In genomic region chr22:28910575-28911278, GRCh38 we compare ENCODE assay signal across 16 cellular contexts. TPM values are rescaled to one million over a fixed set of nuclear protein-coding genes. Genes with fewer than 3 reads are reported as not detected.
DNase-seq lines count a peak whose midpoint lies in the region; ATAC-seq and TF ChIP-seq lines count a peak whose summit lies in the region.
"Had no signal": no experiment of that assay in that cellular context is flagged by ENCODE, and none has a peak within 500 bp of the region (broad histone marks: within the 10 kb centered on the region; RNA-seq: fewer than 3 reads in every experiment).

No MANE protein-coding gene starts in this region.

- no peak overlapping the region for H3K4me3 Mint-ChIP-seq in mesothelial cell of epicardium
- H3K4me3 Mint-ChIP-seq: activated CD4-positive, alpha-beta memory T cell treated with anti-CD3 and anti-CD28 coated beads for 36 hours; CD4-positive, CD25-positive, alpha-beta regulatory T cell had no signal

- H3K27ac ChIP-seq in breast epithelium (peak overlapping the region; percentile 34 to 73), mammary epithelial cell (ENCODE audit: insufficient read depth, low read depth, low read length) (no peak overlapping the region), cingulate gyrus (ENCODE audit: low read depth, low read length) (peak overlapping the region; percentile 80), transverse colon (peak overlapping the region; percentile 64 to 71 (median 64))
- H3K27ac ChIP-seq: KMS-11 had no signal

- H3K4me2 ChIP-seq in mammary epithelial cell (ENCODE audit: insufficient read depth, low read depth, low read length) = no peak overlapping the region
- H3K4me2 ChIP-seq: KMS-11 had no signal

- no peak for DNase-seq in breast epithelium (ENCODE audit: low spot score in 2 of 2)
- no peak for DNase-seq in mammary epithelial cell
- no peak for DNase-seq in mesothelial cell of epicardium (ENCODE audit: low spot score in 2 of 2, unreplicated experiment in 2 of 2)
- no peak for DNase-seq in transverse colon
- DNase-seq in occipital lobe (lab: John Stamatoyannopoulos, UW) = no peak
- no peak for DNase-seq in NCI-H2227 (lab: John Stamatoyannopoulos, UW; ENCODE audit: unreplicated experiment)
- DNase-seq: activated CD4-positive, alpha-beta memory T cell treated with anti-CD3 and anti-CD28 coated beads for 36 hours; CD4-positive, CD25-positive, alpha-beta regulatory T cell; midbrain; NCI-H1092 treated with DMSO at 0.1 percent for 48 hours had no signal

- H3K9me3 Mint-ChIP-seq in mesothelial cell of epicardium = no peaks in the 10 kb centered on the region
- H3K9me3 Mint-ChIP-seq: CD4-positive, CD25-positive, alpha-beta regulatory T cell had no signal

- no peak for TF ChIP-seq CTCF in breast epithelium (IDR thresholded peaks at IDR 0.05)
- TF ChIP-seq CTCF in mammary epithelial cell (conservative IDR thresholded peaks at IDR 0.05 in 1 of 2, IDR thresholded peaks at IDR 0.05 in 1 of 2; ENCODE audit: extremely low read depth in 1 of 2, insufficient read depth in 1 of 2, low read depth in 1 of 2, low read length in 2 of 2) = no peak
- no peak for TF ChIP-seq CTCF in mesothelial cell of epicardium (IDR thresholded peaks at IDR 0.05; ENCODE audit: unreplicated experiment)
- no peak for TF ChIP-seq CTCF in transverse colon (IDR thresholded peaks at IDR 0.05)

- intact Hi-C loops in breast epithelium (cut with DNase I; ENCODE audit: low total_unique reads) = no loop called here
- intact Hi-C loops in mammary epithelial cell (cut with micrococcal nuclease) = no loop called here
- intact Hi-C loops in transverse colon (cut with DNase I; ENCODE audit: low total_unique reads) = no loop called here

- H3K4me1 ChIP-seq in breast epithelium = peaks cover 0 to 13% of the 10 kb centered on the region in 2 donors
- H3K4me1 ChIP-seq in mammary epithelial cell (ENCODE audit: insufficient read depth, low read length) = peaks cover 10% of the 10 kb centered on the region
- peaks cover 4 to 46% (median 24%) of the 10 kb centered on the region in 4 donors for H3K4me1 ChIP-seq in transverse colon

- no peaks in the 10 kb centered on the region for H3K27me3 Mint-ChIP-seq in mesothelial cell of epicardium (ENCODE audit: low read depth)

- CTCF ChIA-PET in mammary epithelial cell (lab: Charles Lee; ENCODE audit: low non-redundant PET) = no interaction called here

- H3K36me3 ChIP-seq in breast epithelium (no peaks in the 10 kb centered on the region), mammary epithelial cell (ENCODE audit: insufficient read depth, low read length) (no peaks in the 10 kb centered on the region), transverse colon (no peaks in the 10 kb centered on the region)

- H2AFZ ChIP-seq in mammary epithelial cell (ENCODE audit: low read depth, low read length) = no peak overlapping the region
- H2AFZ ChIP-seq: parathyroid adenoma had no signal

- dilution Hi-C loops in mammary epithelial cell (cut with HindIII; ENCODE audit: low sequenced_read_pairs) = no loop called here

- H3K9me3 ChIP-seq in breast epithelium (no peaks in the 10 kb centered on the region), mammary epithelial cell (replicated peaks; ENCODE audit: insufficient read depth, low read length) (no peaks in the 10 kb centered on the region), transverse colon (no peaks in the 10 kb centered on the region)

- H3K4me1 Mint-ChIP-seq in mesothelial cell of epicardium = peaks cover 81% of the 10 kb centered on the region

- peaks cover 80% of the 10 kb centered on the region for H3K79me2 ChIP-seq in mammary epithelial cell (ENCODE audit: insufficient read depth, low read length)

- no peak for ATAC-seq in activated CD4-positive, CD25-positive, alpha-beta regulatory T cell treated with anti-CD3 and anti-CD28 coated beads, Interleukin-2, amount 50 U/mL, for 24 hours
- ATAC-seq: Panc1 had no signal

- no peak for TF ChIP-seq POLR2A in breast epithelium (IDR thresholded peaks at IDR 0.05)
- TF ChIP-seq POLR2A in transverse colon (IDR thresholded peaks at IDR 0.05) = no peak

- H3K27ac Mint-ChIP-seq in mesothelial cell of epicardium = peak overlapping the region; percentile 97
- H3K27ac Mint-ChIP-seq: activated CD4-positive, alpha-beta memory T cell treated with anti-CD3 and anti-CD28 coated beads for 36 hours had no signal

- in situ Hi-C loops in mammary epithelial cell (cut with MboI; ENCODE audit: low sequenced_read_pairs in 2 of 2) = no loop called here
- in situ Hi-C loops in transverse colon (cut with MboI; ENCODE audit: low pct_ligation_motif_present in 1 of 4, low pct_unique_long_range_greater_than_20kb in 1 of 4, low sequenced_read_pairs in 3 of 4) = no loop called here

- no peak overlapping the region for H3K9ac ChIP-seq in mammary epithelial cell (ENCODE audit: insufficient read depth, low read length)
- H3K9ac ChIP-seq: KMS-11, parathyroid adenoma had no signal

- H3K27me3 ChIP-seq in breast epithelium (no peaks in the 10 kb centered on the region), mammary epithelial cell (ENCODE audit: insufficient read depth, low read length) (no peaks in the 10 kb centered on the region), transverse colon (no peaks in the 10 kb centered on the region)

- no TSS peak for BruUV-seq in mammary epithelial cell (replicated peaks; lab: Mats Ljungman, UMichigan)

- H3K4me3 ChIP-seq in breast epithelium (no peak overlapping the region), mammary epithelial cell (replicated peaks in 1 of 3; ENCODE audit: insufficient read depth in 1 of 3, low read depth in 2 of 3, low read length in 3 of 3) (no peak overlapping the region), transverse colon (no peak overlapping the region)
- H3K4me3 ChIP-seq: smooth muscle cell had no signal

- TF ChIP-seq EP300 in transverse colon (IDR thresholded peaks at IDR 0.05; ENCODE audit: low read depth) = no peak

- H3K36me3 Mint-ChIP-seq in mesothelial cell of epicardium = no peaks in the 10 kb centered on the region
- H3K36me3 Mint-ChIP-seq: activated CD4-positive, alpha-beta memory T cell treated with anti-CD3 and anti-CD28 coated beads for 36 hours; CD4-positive, CD25-positive, alpha-beta regulatory T cell had no signal

- no peaks in the 10 kb centered on the region for H4K20me1 ChIP-seq in mammary epithelial cell (ENCODE audit: insufficient read depth, low read length)

- WGBS in mammary epithelial cell (ENCODE audit: low coverage, missing lambda C conversion rate) = 50% methylated on average over 1 of the region's 3 CpGs
- WGBS in transverse colon (ENCODE audit: low coverage in 1 of 2), 2 donors = 63 to 67% methylated on average over 3 of the region's 3 CpGs

RNA-seq across cellular contexts. Expression of gene ZNRF3, which starts 27.4 kb away (rescaled TPM):
- total RNA-seq in breast epithelium (1 to 10 TPM; 6.9 to 7.9 (median 6.9) TPM), mammary epithelial cell (10 to 100 TPM in 1 of 2 donors, 1 to 10 TPM in 1; 9.5 to 14.5 TPM), mesothelial cell of epicardium (35.9 to 37.3 TPM (median 36.4 TPM) in 3 replicates), transverse colon (10 to 100 TPM in 1 of 4 donors, 1 to 10 TPM in 3; 4.5 to 10.7 (median 8.3) TPM), occipital lobe (8.1 TPM)
- 5.2 TPM for polyA plus RNA-seq in mammary epithelial cell
- polyA minus RNA-seq in mammary epithelial cell = 9.8 TPM
